16 cellular contexts compared by ENCODE assay signal in genomic region chr4:38454284-38454683, GRCh38.
DNase-seq lines count a peak whose midpoint lies in the region; ATAC-seq lines count a peak whose summit lies in the region.
"Had no signal": no experiment of that assay in that cellular context is flagged by ENCODE, and none has a peak within 500 bp of the region (broad histone marks: within the 10 kb centered on the region; RNA-seq: fewer than 3 reads in every experiment).

No MANE protein-coding gene starts in this region.

- H3K9me3 Mint-ChIP-seq in stimulated activated naive CD8-positive, alpha-beta T cell treated with anti-CD3 and anti-CD28 coated beads, Interleukin-15, Interleukin-2, amounts not matched to agents 100 ng/mL and 50 ng/mL, for 24 hours, result peaks cover 8% of the 10 kb centered on the region
- no peaks in the 10 kb centered on the region for H3K9me3 Mint-ChIP-seq in activated T-helper 17 cell treated with anti-CD3 and anti-CD28 coated beads, Interleukin-2, amount 50 U/mL, for 72 hours
- no peaks in the 10 kb centered on the region for H3K9me3 Mint-ChIP-seq in central memory CD8-positive, alpha-beta T cell
- H3K9me3 Mint-ChIP-seq: CD8-positive, alpha-beta T cell; HFFc6 had no signal

- H3K4me3 Mint-ChIP-seq in stimulated activated naive CD8-positive, alpha-beta T cell treated with anti-CD3 and anti-CD28 coated beads, Interleukin-15, Interleukin-2, amounts not matched to agents 100 ng/mL and 50 ng/mL, for 24 hours, result peak overlapping the region; percentile 2
- peak overlapping the region; percentile 41 for H3K4me3 Mint-ChIP-seq in activated T-helper 17 cell treated with anti-CD3 and anti-CD28 coated beads, Interleukin-2, amount 50 U/mL, for 72 hours
- H3K4me3 Mint-ChIP-seq in central memory CD8-positive, alpha-beta T cell, result no peak overlapping the region
- H3K4me3 Mint-ChIP-seq: CD8-positive, alpha-beta T cell; HFFc6 had no signal

- H3K27me3 Mint-ChIP-seq in stimulated activated naive CD8-positive, alpha-beta T cell treated with anti-CD3 and anti-CD28 coated beads, Interleukin-15, Interleukin-2, amounts not matched to agents 100 ng/mL and 50 ng/mL, for 24 hours, result no peaks in the 10 kb centered on the region
- H3K27me3 Mint-ChIP-seq in activated T-helper 17 cell treated with anti-CD3 and anti-CD28 coated beads, Interleukin-2, amount 50 U/mL, for 72 hours, result peaks cover 8% of the 10 kb centered on the region
- peaks cover 33% of the 10 kb centered on the region for H3K27me3 Mint-ChIP-seq in central memory CD8-positive, alpha-beta T cell

- peaks cover 52% of the 10 kb centered on the region for H3K4me1 Mint-ChIP-seq in stimulated activated naive CD8-positive, alpha-beta T cell treated with anti-CD3 and anti-CD28 coated beads, Interleukin-15, Interleukin-2, amounts not matched to agents 100 ng/mL and 50 ng/mL, for 24 hours (ENCODE audit: low read depth)
- H3K4me1 Mint-ChIP-seq in activated T-helper 17 cell treated with anti-CD3 and anti-CD28 coated beads, Interleukin-2, amount 50 U/mL, for 72 hours, result peaks cover 36% of the 10 kb centered on the region
- peaks cover 32% of the 10 kb centered on the region for H3K4me1 Mint-ChIP-seq in central memory CD8-positive, alpha-beta T cell

- intact Hi-C loops in posterior cingulate gyrus (cut with DNase I), result no loop called here

- DNase-seq in stimulated activated naive CD8-positive, alpha-beta T cell treated with anti-CD3 and anti-CD28 coated beads, Interleukin-15, Interleukin-2, amounts not matched to agents 100 U/mL and 50 U/mL, for 24 hours, result no peak
- DNase-seq in central memory CD8-positive, alpha-beta T cell (ENCODE audit: low spot score in 2 of 2), result no peak
- DNase-seq in posterior cingulate gyrus (no peak), NCI-H345 (lab: John Stamatoyannopoulos, UW) (no peak), AG08395 (ENCODE audit: low spot score) (no peak)
- DNase-seq: BE2C; CD8-positive, alpha-beta T cell; COR-L47; DMS153; DMS79 treated with DMSO at 0.1 percent for 48 hours; EL; GDM1; HCEC 1CT; HFFc6 had no signal

- no peak for ATAC-seq in stimulated activated naive CD8-positive, alpha-beta T cell treated with anti-CD3 and anti-CD28 coated beads, Interleukin-15, Interleukin-2, amounts not matched to agents 100 U/mL and 50 U/mL, for 24 hours
- no peak for ATAC-seq in activated T-helper 17 cell treated with anti-CD3 and anti-CD28 coated beads, Interleukin-2, amount 50 U/mL, for 72 hours (replicated peaks)
- no peak for ATAC-seq in central memory CD8-positive, alpha-beta T cell (replicated peaks; ENCODE audit: extremely low read depth, poor library complexity, severe bottlenecking)
- ATAC-seq: CD8-positive, alpha-beta T cell had no signal

- H3K36me3 Mint-ChIP-seq in stimulated activated naive CD8-positive, alpha-beta T cell treated with anti-CD3 and anti-CD28 coated beads, Interleukin-15, Interleukin-2, amounts not matched to agents 100 ng/mL and 50 ng/mL, for 24 hours (ENCODE audit: low read depth), result no peaks in the 10 kb centered on the region
- H3K36me3 Mint-ChIP-seq in activated T-helper 17 cell treated with anti-CD3 and anti-CD28 coated beads, Interleukin-2, amount 50 U/mL, for 72 hours (ENCODE audit: low read depth), result no peaks in the 10 kb centered on the region
- H3K36me3 Mint-ChIP-seq in central memory CD8-positive, alpha-beta T cell (ENCODE audit: insufficient read depth), result no peaks in the 10 kb centered on the region
- H3K36me3 Mint-ChIP-seq: CD8-positive, alpha-beta T cell had no signal

- H3K27ac Mint-ChIP-seq in stimulated activated naive CD8-positive, alpha-beta T cell treated with anti-CD3 and anti-CD28 coated beads, Interleukin-15, Interleukin-2, amounts not matched to agents 100 ng/mL and 50 ng/mL, for 24 hours, result no peak overlapping the region
- no peak overlapping the region for H3K27ac Mint-ChIP-seq in activated T-helper 17 cell treated with anti-CD3 and anti-CD28 coated beads, Interleukin-2, amount 50 U/mL, for 72 hours
- H3K27ac Mint-ChIP-seq in central memory CD8-positive, alpha-beta T cell (ENCODE audit: low read depth), result peak overlapping the region; percentile 45
- H3K27ac Mint-ChIP-seq: CD8-positive, alpha-beta T cell; HFFc6 had no signal
